8 cellular contexts compared by ENCODE assay signal in the genomic region with DNA sequence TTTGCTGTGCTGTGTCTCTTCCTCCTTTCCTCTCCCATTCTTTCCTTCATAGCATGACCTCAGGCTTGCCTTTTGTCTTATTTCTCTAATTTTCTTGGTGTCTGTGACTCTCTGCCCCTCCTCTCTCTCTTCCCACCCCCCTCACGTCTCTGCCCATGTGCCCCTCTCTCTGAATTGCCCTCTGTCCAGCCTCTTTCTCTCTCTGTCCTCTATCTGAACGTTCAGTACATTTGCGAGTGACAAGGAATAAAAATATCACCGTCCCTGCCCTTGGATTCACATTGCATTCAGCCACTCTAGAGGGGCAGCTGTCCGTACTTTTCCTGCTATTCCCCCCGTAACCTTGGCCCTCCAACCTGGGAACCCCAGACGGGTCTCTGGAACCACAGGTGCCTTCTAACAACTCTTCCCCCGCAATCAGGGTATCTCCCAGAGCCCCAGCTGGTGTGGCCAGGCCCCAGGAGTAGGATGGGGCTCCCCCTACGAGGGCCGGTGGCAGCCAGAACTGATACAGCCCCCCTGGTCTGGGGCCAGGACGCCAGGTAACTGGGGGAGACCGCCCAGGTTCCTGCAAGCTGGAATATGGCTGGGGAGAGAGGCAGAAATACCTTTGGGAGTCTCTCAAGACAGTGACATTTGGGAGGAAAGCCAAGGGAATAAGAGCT. TPM values are rescaled to one million over a fixed set of nuclear protein-coding genes. Genes with fewer than 3 reads are reported as not detected.
A peak's percentile ranks its signal among the peaks of the same experiment; 100 is the strongest.
DNase-seq lines count a peak whose midpoint lies in the region; ATAC-seq and TF ChIP-seq lines count a peak whose summit lies in the region.

No MANE protein-coding gene starts in this region.

- H3K4me1 ChIP-seq in BLaER1: peaks cover 31% of the 10 kb centered on the region
- peaks cover 14% of the 10 kb centered on the region for H3K4me1 ChIP-seq in NT2/D1 (ENCODE audit: insufficient read depth, insufficient read length)

- no peak for DNase-seq in NT2/D1 (ENCODE audit: low read depth, low spot score)
- no peak for DNase-seq in endothelial cell (ENCODE audit: low spot score)
- no peak for DNase-seq in sciatic nerve (ENCODE audit: low spot score)

- H3K36me3 Mint-ChIP-seq in endothelial cell (ENCODE audit: low read depth, unreplicated experiment) (peaks cover 39% of the 10 kb centered on the region), nephron (ENCODE audit: low read depth) (peaks cover 34% of the 10 kb centered on the region)

- TF ChIP-seq CTCF in endothelial cell (IDR thresholded peaks at IDR 0.05; ENCODE audit: unreplicated experiment): no peak
- no peak for TF ChIP-seq CTCF in nephron (IDR thresholded peaks at IDR 0.05; ENCODE audit: unreplicated experiment in 3 of 3)

- peak overlapping the region; percentile 99 for H3K4me2 ChIP-seq in BLaER1

- intact Hi-C loops in sciatic nerve (cut with DNase I): no loop called here

- peaks cover 10% of the 10 kb centered on the region for H3K27me3 Mint-ChIP-seq in endothelial cell (ENCODE audit: unreplicated experiment)
- H3K27me3 Mint-ChIP-seq in nephron (ENCODE audit: low read depth): no peaks in the 10 kb centered on the region

- no peak for ATAC-seq in GM21786 (IDR thresholded peaks at IDR 0.05; ENCODE audit: unreplicated experiment)
- ATAC-seq in sciatic nerve: no peak
- no peak for ATAC-seq in GM21423 (IDR thresholded peaks at IDR 0.05; ENCODE audit: unreplicated experiment)
- ATAC-seq in GM19395 (IDR thresholded peaks at IDR 0.05; ENCODE audit: unreplicated experiment): no peak

- H4K20me1 ChIP-seq in BLaER1: peaks cover 19% of the 10 kb centered on the region

- H3K4me3 ChIP-seq in BLaER1 (peak overlapping the region; percentile 92; the same call in 1 of the 2 replicates), NT2/D1 (ENCODE audit: insufficient read length, low read depth) (peak overlapping the region; percentile 85)

- H3K36me3 ChIP-seq in BLaER1: peaks cover 40% of the 10 kb centered on the region
- peaks cover 41% of the 10 kb centered on the region for H3K36me3 ChIP-seq in NT2/D1 (ENCODE audit: insufficient read depth, insufficient read length, low read length)

- H3K9ac ChIP-seq in BLaER1 (peak overlapping the region; percentile 88), NT2/D1 (ENCODE audit: insufficient read length, low read depth) (peak overlapping the region; percentile 90)

- no peaks in the 10 kb centered on the region for H3K27me3 ChIP-seq in BLaER1
- no peaks in the 10 kb centered on the region for H3K27me3 ChIP-seq in NT2/D1 (ENCODE audit: insufficient read depth, insufficient read length)

- peak overlapping the region; percentile 34; the same call in 1 of the 2 replicates for H3K27ac ChIP-seq in BLaER1

- peaks cover 15% of the 10 kb centered on the region for H3K4me1 Mint-ChIP-seq in endothelial cell (ENCODE audit: unreplicated experiment)
- H3K4me1 Mint-ChIP-seq in nephron: peaks cover 22% of the 10 kb centered on the region

- H3K9me3 Mint-ChIP-seq in endothelial cell (ENCODE audit: unreplicated experiment): no peaks in the 10 kb centered on the region
- no peaks in the 10 kb centered on the region for H3K9me3 Mint-ChIP-seq in nephron

- no peak overlapping the region for H3K27ac Mint-ChIP-seq in endothelial cell (ENCODE audit: unreplicated experiment)
- H3K27ac Mint-ChIP-seq in nephron: peak overlapping the region; percentile 29 to 78 (median 50)

- H3K4me3 Mint-ChIP-seq in endothelial cell (ENCODE audit: unreplicated experiment) (peak overlapping the region; percentile 93), nephron (peak overlapping the region; percentile 80 to 83 (median 82))

- H3K9me3 ChIP-seq in BLaER1 (no peaks in the 10 kb centered on the region), NT2/D1 (ENCODE audit: insufficient read depth, low read length) (no peaks in the 10 kb centered on the region)

RNA-seq across cellular contexts. Expression of a gene that starts 1.8 kb away (rescaled TPM):
- total RNA-seq in endothelial cell (ENCODE audit: unreplicated experiment) (127 TPM), sciatic nerve (143 TPM)

RNA-seq across cellular contexts. Expression of a gene that starts 2.2 kb away (rescaled TPM):
- 2.2 TPM for total RNA-seq in endothelial cell (ENCODE audit: unreplicated experiment)
- 1.6 TPM for total RNA-seq in sciatic nerve

RNA-seq across cellular contexts. Expression of a gene that starts 12.1 kb away (rescaled TPM):
- 42.3 TPM for total RNA-seq in endothelial cell (ENCODE audit: unreplicated experiment)
- total RNA-seq in sciatic nerve: 62.9 TPM

RNA-seq across cellular contexts. Expression of a gene that starts 31.9 kb away (rescaled TPM):
- total RNA-seq in endothelial cell (ENCODE audit: unreplicated experiment) (67.3 TPM), sciatic nerve (50.8 TPM)

RNA-seq across cellular contexts. Expression of a gene that starts 35.7 kb away (rescaled TPM):
- 0.21 TPM for total RNA-seq in endothelial cell (ENCODE audit: unreplicated experiment)
- not detected for total RNA-seq in sciatic nerve
